Comparison of ENCODE assay signal across 8 cellular contexts in genomic region chr9:96784021-96784420, GRCh38.
"Had no signal": no experiment of that assay in that cellular context is flagged by ENCODE, and none has a peak within 500 bp of the region (broad histone marks: within the 10 kb centered on the region; RNA-seq: fewer than 3 reads in every experiment).

No MANE protein-coding gene starts in this region.

- H3K27me3 Mint-ChIP-seq: IgD-negative memory B cell had no signal

- ATAC-seq: HepG2 had no signal

- DNase-seq: IMR-90, KBM-7, KG1 had no signal

- H3K27ac ChIP-seq: HL-60, KMS-11 had no signal

- FAIRE-seq: HepG2, HTR-8/SVneo had no signal

- H3K9ac ChIP-seq: KMS-11 had no signal

- H3K4me2 ChIP-seq: KMS-11 had no signal
